8 cellular contexts compared by ENCODE assay signal in the genomic region with DNA sequence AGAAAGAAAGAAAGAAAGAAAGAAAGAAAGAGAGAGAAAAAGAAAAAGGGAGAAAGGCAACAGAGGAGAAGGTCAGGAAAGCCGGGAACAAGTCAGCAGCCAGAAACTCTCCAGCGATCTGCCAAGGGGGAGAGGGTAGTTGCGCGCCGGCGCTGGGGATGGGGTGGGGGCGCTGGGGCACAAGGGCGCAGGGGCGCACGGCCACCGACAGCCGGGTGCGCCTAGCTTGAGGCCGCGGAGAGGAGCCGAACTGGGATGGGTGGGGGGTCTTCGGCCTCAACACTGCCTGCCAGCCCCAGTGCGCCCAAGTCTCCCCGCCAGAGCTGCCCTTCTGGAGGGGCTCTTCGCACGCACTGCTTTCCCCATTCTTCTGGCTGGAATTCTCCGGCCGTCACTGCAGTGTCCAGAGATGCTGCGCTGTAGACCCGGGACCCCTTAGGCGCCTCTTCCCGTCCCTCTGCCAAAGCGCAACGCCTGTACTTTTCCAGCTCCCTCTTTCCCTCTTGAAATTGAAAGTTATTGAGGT. TPM values are rescaled to one million over a fixed set of nuclear protein-coding genes. Genes with fewer than 3 reads are reported as not detected.
DNase-seq lines count a peak whose midpoint lies in the region; ATAC-seq and TF ChIP-seq lines count a peak whose summit lies in the region.

No MANE protein-coding gene starts in this region.

- no peak overlapping the region for H3K27ac Mint-ChIP-seq in CD8-positive, alpha-beta memory T cell

- no peaks in the 10 kb centered on the region for H3K79me2 ChIP-seq in osteoblast (ENCODE audit: insufficient read depth, low read length)

- no peak for TF ChIP-seq CTCF in esophagus muscularis mucosa (IDR thresholded peaks at IDR 0.05)
- TF ChIP-seq CTCF in osteoblast (IDR thresholded peaks at IDR 0.05; ENCODE audit: extremely low read depth, low read depth, low read length): no peak

- no peak for ATAC-seq in HG03045 (IDR thresholded peaks at IDR 0.05; ENCODE audit: unreplicated experiment)
- ATAC-seq in HG02763 (IDR thresholded peaks at IDR 0.05; ENCODE audit: unreplicated experiment): no peak

- H3K4me3 Mint-ChIP-seq in CD8-positive, alpha-beta memory T cell: peak overlapping the region in 6 of 7 donors; percentile 29 to 73 (median 62)

- no peak overlapping the region for H3K27ac ChIP-seq in CD8-positive, alpha-beta memory T cell (ENCODE audit: low read depth, low read length)
- H3K27ac ChIP-seq in esophagus muscularis mucosa (replicated peaks in 1 of 4): peak overlapping the region; percentile 88 to 92 (median 88)
- H3K27ac ChIP-seq in osteoblast (ENCODE audit: low read depth, low read length): no peak overlapping the region

- H3K4me1 Mint-ChIP-seq in CD8-positive, alpha-beta memory T cell: peaks cover 19 to 35% (median 25%) of the 10 kb centered on the region in 3 donors

- CTCF ChIA-PET in CD8-positive, alpha-beta memory T cell (lab: Charles Lee): no interaction called here

- H3K27me3 ChIP-seq in CD8-positive, alpha-beta memory T cell (ENCODE audit: insufficient read depth, low read length, poor library complexity, severe bottlenecking): peaks cover 11% of the 10 kb centered on the region
- H3K27me3 ChIP-seq in esophagus muscularis mucosa (peaks cover 0 to 22% (median 2%) of the 10 kb centered on the region in 4 donors), osteoblast (ENCODE audit: insufficient read depth, low read length) (peaks cover 55% of the 10 kb centered on the region)

- no peak for DNase-seq in CD8-positive, alpha-beta memory T cell
- DNase-seq in LHCN-M2 (ENCODE audit: low read depth) (peak; percentile 20), esophagus muscularis mucosa (ENCODE audit: extremely low spot score) (no peak), osteoblast (ENCODE audit: insufficient read length, low spot score, missing footprints) (peak; percentile 84), GF-D8 (lab: John Stamatoyannopoulos, UW) (no peak), HUDEP-2 (lab: John Stamatoyannopoulos, UW; ENCODE audit: unreplicated experiment in 76 of 76) (no peak)

- H3K36me3 ChIP-seq in CD8-positive, alpha-beta memory T cell (ENCODE audit: insufficient read depth, low read length): no peaks in the 10 kb centered on the region
- no peaks in the 10 kb centered on the region for H3K36me3 ChIP-seq in esophagus muscularis mucosa
- no peaks in the 10 kb centered on the region for H3K36me3 ChIP-seq in osteoblast (ENCODE audit: insufficient read depth, low read length)

- no peaks in the 10 kb centered on the region for H3K9me3 Mint-ChIP-seq in CD8-positive, alpha-beta memory T cell

- intact Hi-C loops in esophagus muscularis mucosa (cut with DNase I): loop anchor here (5.0 to 10.0 kb wide), 2 partner anchors 453 to 781 kb away; no protein-coding TSS in a partner anchor

- no peak for TF ChIP-seq POLR2A in esophagus muscularis mucosa (IDR thresholded peaks at IDR 0.05; ENCODE audit: low read depth)

- peaks cover 35 to 75% of the 10 kb centered on the region in 2 donors for H3K27me3 Mint-ChIP-seq in CD8-positive, alpha-beta memory T cell

- no peak for TF ChIP-seq EP300 in esophagus muscularis mucosa (IDR thresholded peaks at IDR 0.05)

- H4K20me1 ChIP-seq in osteoblast (ENCODE audit: insufficient read depth, low read length): no peaks in the 10 kb centered on the region

- no peaks in the 10 kb centered on the region for H3K36me3 Mint-ChIP-seq in CD8-positive, alpha-beta memory T cell

- H2AFZ ChIP-seq in osteoblast (ENCODE audit: low read length): no peak overlapping the region

- H3K4me1 ChIP-seq in CD8-positive, alpha-beta memory T cell (ENCODE audit: insufficient read depth, low read length): no peaks in the 10 kb centered on the region
- H3K4me1 ChIP-seq in esophagus muscularis mucosa (peaks cover 25 to 76% (median 71%) of the 10 kb centered on the region in 4 donors), osteoblast (ENCODE audit: insufficient read depth, low read length) (peaks cover 24% of the 10 kb centered on the region)

- POLR2A ChIA-PET in CD8-positive, alpha-beta memory T cell (lab: Charles Lee): no interaction called here

- H3K4me2 ChIP-seq in osteoblast (ENCODE audit: insufficient read depth, low read length): peak overlapping the region; percentile 84

- H3K4me3 ChIP-seq in CD8-positive, alpha-beta memory T cell (ENCODE audit: low read length): no peak overlapping the region
- H3K4me3 ChIP-seq in esophagus muscularis mucosa (peak overlapping the region; percentile 79 to 93 (median 86)), osteoblast (ENCODE audit: insufficient read depth, low read length) (peak overlapping the region; percentile 66)

- H3K9me3 ChIP-seq in CD8-positive, alpha-beta memory T cell (ENCODE audit: low read length): no peaks in the 10 kb centered on the region
- H3K9me3 ChIP-seq in esophagus muscularis mucosa (no peaks in the 10 kb centered on the region), osteoblast (ENCODE audit: low read depth, low read length) (no peaks in the 10 kb centered on the region)

- WGBS in esophagus muscularis mucosa: 0% methylated on average over 20 of the region's 29 CpGs

RNA-seq across cellular contexts. Expression of a gene that starts 0.4 kb away (rescaled TPM):
- total RNA-seq in CD8-positive, alpha-beta memory T cell: not detected
- not detected for polyA plus RNA-seq in CD8-positive, alpha-beta memory T cell
- not detected in 2 replicates for total RNA-seq in LHCN-M2 (2014; rRNA removed)
- polyA plus RNA-seq in LHCN-M2 (2012): 0.09 TPM
- 100 to 1,000 TPM in 1 of 4 donors, 10 to 100 TPM in 3; 32.0 to 123 (median 47.7) TPM for total RNA-seq in esophagus muscularis mucosa
- 1.8 and 2.4 TPM in 2 replicates for total RNA-seq in osteoblast

Comparison
In these comparisons a context has a peak if more than half of its experiments do, and no peak if none do; other contexts are left out.
1. DNase-seq: peak in LHCN-M2 (single experiment) and osteoblast (single experiment); none in CD8-positive, alpha-beta memory T cell (0 of 5), esophagus muscularis mucosa (single experiment), GF-D8 (single experiment) and HUDEP-2 (0 of 76).
2. H3K27ac ChIP-seq: peak in esophagus muscularis mucosa (4 of 4); none in CD8-positive, alpha-beta memory T cell (single experiment) and osteoblast (single experiment).